Comparison of ENCODE assay signal across 33 cellular contexts in the genomic region with DNA sequence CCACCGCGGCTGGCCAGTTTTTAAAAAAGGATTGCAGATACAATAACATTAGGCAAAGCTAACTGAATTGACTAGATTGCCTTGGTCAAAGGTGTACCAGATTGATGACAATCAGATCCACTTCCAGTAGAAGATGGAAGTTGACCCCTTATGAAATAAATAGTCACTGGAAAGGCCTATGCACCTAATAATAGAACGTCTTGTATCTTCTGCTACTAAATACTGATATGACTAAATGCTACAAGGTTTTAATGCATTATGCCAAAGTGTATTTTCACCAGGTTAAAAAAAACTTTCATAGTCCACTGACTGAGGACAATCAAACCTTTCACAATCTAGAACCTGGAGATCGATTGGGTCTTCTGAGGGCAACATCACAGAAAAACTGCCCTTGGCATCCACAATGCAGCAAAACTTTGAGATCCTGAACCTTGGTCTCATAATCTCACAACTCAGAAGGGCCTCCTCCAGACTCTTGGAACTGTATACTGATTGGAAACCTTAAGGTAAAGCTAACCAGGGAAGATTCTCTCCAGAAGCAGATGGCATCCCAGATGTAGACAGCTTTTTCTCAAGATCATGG.
"Had no signal": no experiment of that assay in that cellular context is flagged by ENCODE, and none has a peak within 500 bp of the region (broad histone marks: within the 10 kb centered on the region; RNA-seq: fewer than 3 reads in every experiment).

No MANE protein-coding gene starts in this region.

- H3K4me3 Mint-ChIP-seq: activated B cell treated with CpG ODN at 0.5 μM for 24 hours; activated CD4-positive, alpha-beta memory T cell treated with anti-CD3 and anti-CD28 coated beads for 36 hours; activated CD8-positive, alpha-beta memory T cell treated with anti-CD3 and anti-CD28 coated beads, Interleukin-2, amount 10 ng/mL, durations not matched to agents 7 days and 5 days; activated CD8-positive, alpha-beta T cell treated with anti-CD3 and anti-CD28 coated beads, Interleukin-2, amount 10 ng/mL, durations not matched to agents 7 days and 5 days; activated naive CD4-positive, alpha-beta T cell treated with anti-CD3 and anti-CD28 coated beads for 36 hours; activated naive CD4-positive, alpha-beta T cell treated with anti-CD3 and anti-CD28 coated beads, Interleukin-2, amount 50 U/mL, for 24 hours; activated naive CD8-positive, alpha-beta T cell treated with anti-CD3 and anti-CD28 coated beads for 36 hours; activated naive CD8-positive, alpha-beta T cell treated with anti-CD3 and anti-CD28 coated beads, Interleukin-2, amount 50 U/mL, for 24 hours; activated T-helper 1 cell treated with anti-CD3 and anti-CD28 coated beads, Interleukin-12 subunit alpha, Interleukin-12 subunit beta, Interleukin-2, Interleukin-4 antibody, amounts not matched to agents 30 ng/mL and 10 ng/mL and 1 ng/mL, durations not matched to agents 14 hours and 24 hours and 36 hours; T-helper 1 cell treated with Interleukin-12 subunit alpha and Interleukin-12 subunit beta and Interleukin-4 antibody, amounts not matched to agents 30 μg/mL and 1 μg/mL, for 36 hours had no signal

- H3K9me3 ChIP-seq: adrenal gland, body of pancreas, esophagus squamous epithelium, gastroesophageal sphincter, heart right ventricle had no signal

- FAIRE-seq: colon, endometrium, endothelial cell of umbilical vein had no signal

- DNase-seq: activated B cell treated with CpG ODN at 0.5 μM for 24 hours; activated CD4-positive, alpha-beta memory T cell treated with anti-CD3 and anti-CD28 coated beads for 36 hours; activated CD4-positive, alpha-beta T cell treated with anti-CD3 and anti-CD28 coated beads for 48 hours; activated CD8-positive, alpha-beta memory T cell treated with anti-CD3 and anti-CD28 coated beads, Interleukin-2, amount 10 ng/mL, durations not matched to agents 7 days and 5 days; activated CD8-positive, alpha-beta memory T cell treated with anti-CD3 and anti-CD28 coated beads, Interleukin-2, amount 50 U/mL, for 4 hours; activated CD8-positive, alpha-beta T cell treated with anti-CD3 and anti-CD28 coated beads, Interleukin-2, amount 10 ng/mL, durations not matched to agents 7 days and 5 days; activated effector memory CD4-positive, alpha-beta T cell treated with anti-CD3 and anti-CD28 coated beads, Interleukin-2, amount 50 U/mL, for 16 hours; activated naive CD4-positive, alpha-beta T cell treated with anti-CD3 and anti-CD28 coated beads for 36 hours; activated naive CD8-positive, alpha-beta T cell treated with anti-CD3 and anti-CD28 coated beads for 36 hours; activated naive CD8-positive, alpha-beta T cell treated with anti-CD3 and anti-CD28 coated beads, Interleukin-2, amount 50 U/mL, for 24 hours; activated T-cell treated with anti-CD3 and anti-CD28 coated beads, Interleukin-2, amount 50 U/mL, for 1 hour; activated T-cell treated with anti-CD3 and anti-CD28 coated beads, Interleukin-2, amount 50 U/mL, for 48 hours; adrenal gland; amygdala; aorta; body of pancreas; caudate nucleus; effector CD8-positive, alpha-beta T cell; esophagus squamous epithelium; foreskin melanocyte; heart right ventricle; T-helper 9 cell; WERI-Rb-1 had no signal

- H3K27ac ChIP-seq: adrenal gland, body of pancreas, epithelial cell of prostate, esophagus squamous epithelium, gastroesophageal sphincter, heart right ventricle, WERI-Rb-1 had no signal

- H3K4me3 ChIP-seq: adrenal gland, body of pancreas, esophagus squamous epithelium, gastroesophageal sphincter, heart right ventricle had no signal

- ATAC-seq: activated CD4-positive, CD25-positive, alpha-beta regulatory T cell treated with anti-CD3 and anti-CD28 coated beads, Interleukin-2, amount 50 U/mL, for 24 hours; activated CD8-positive, alpha-beta memory T cell treated with anti-CD3 and anti-CD28 coated beads, Interleukin-2, amount 10 ng/mL, durations not matched to agents 7 days and 5 days; activated CD8-positive, alpha-beta T cell treated with anti-CD3 and anti-CD28 coated beads, Interleukin-2, amount 10 ng/mL, durations not matched to agents 7 days and 5 days; activated naive CD8-positive, alpha-beta T cell treated with anti-CD3 and anti-CD28 coated beads, Interleukin-2, amount 50 U/mL, for 24 hours; body of pancreas; gastroesophageal sphincter; heart right ventricle had no signal

- H3K4me1 ChIP-seq: adrenal gland, body of pancreas, esophagus squamous epithelium, gastroesophageal sphincter had no signal

- H3K36me3 Mint-ChIP-seq: activated CD4-positive, alpha-beta memory T cell treated with anti-CD3 and anti-CD28 coated beads for 36 hours; activated CD8-positive, alpha-beta memory T cell treated with anti-CD3 and anti-CD28 coated beads, Interleukin-2, amount 10 ng/mL, durations not matched to agents 7 days and 5 days; activated naive CD4-positive, alpha-beta T cell treated with anti-CD3 and anti-CD28 coated beads, Interleukin-2, amount 50 U/mL, for 24 hours; activated naive CD8-positive, alpha-beta T cell treated with anti-CD3 and anti-CD28 coated beads for 36 hours had no signal

- H3K27me3 ChIP-seq: adrenal gland, body of pancreas, esophagus squamous epithelium, heart right ventricle had no signal

- H3K9me3 Mint-ChIP-seq: activated B cell treated with CpG ODN at 0.5 μM for 24 hours; activated CD4-positive, alpha-beta memory T cell treated with anti-CD3 and anti-CD28 coated beads for 36 hours; activated naive CD4-positive, alpha-beta T cell treated with anti-CD3 and anti-CD28 coated beads for 36 hours; activated naive CD4-positive, alpha-beta T cell treated with anti-CD3 and anti-CD28 coated beads, Interleukin-2, amount 50 U/mL, for 24 hours; activated naive CD8-positive, alpha-beta T cell treated with anti-CD3 and anti-CD28 coated beads for 36 hours; activated naive CD8-positive, alpha-beta T cell treated with anti-CD3 and anti-CD28 coated beads, Interleukin-2, amount 50 U/mL, for 24 hours; activated T-helper 1 cell treated with anti-CD3 and anti-CD28 coated beads, Interleukin-12 subunit alpha, Interleukin-12 subunit beta, Interleukin-2, Interleukin-4 antibody, amounts not matched to agents 30 ng/mL and 10 ng/mL and 1 ng/mL, durations not matched to agents 14 hours and 24 hours and 36 hours; activated T-helper 2 cell treated with anti-CD3 and anti-CD28 coated beads, Interferon-gamma antibody, Interleukin-2, Interleukin-4, amounts not matched to agents 10 μg/mL and 5 μg/mL and 100 μg/mL, durations not matched to agents 14 hours and 24 hours and 36 hours; T-helper 1 cell treated with Interleukin-12 subunit alpha and Interleukin-12 subunit beta and Interleukin-4 antibody, amounts not matched to agents 30 μg/mL and 1 μg/mL, for 36 hours had no signal

- H3K27ac Mint-ChIP-seq: activated B cell treated with CpG ODN at 0.5 μM for 24 hours; activated CD4-positive, alpha-beta memory T cell treated with anti-CD3 and anti-CD28 coated beads for 36 hours; activated CD8-positive, alpha-beta memory T cell treated with anti-CD3 and anti-CD28 coated beads, Interleukin-2, amount 10 ng/mL, durations not matched to agents 7 days and 5 days; activated CD8-positive, alpha-beta T cell treated with anti-CD3 and anti-CD28 coated beads, Interleukin-2, amount 10 ng/mL, durations not matched to agents 7 days and 5 days; activated naive CD4-positive, alpha-beta T cell treated with anti-CD3 and anti-CD28 coated beads for 36 hours; activated naive CD4-positive, alpha-beta T cell treated with anti-CD3 and anti-CD28 coated beads, Interleukin-2, amount 50 U/mL, for 24 hours; activated naive CD8-positive, alpha-beta T cell treated with anti-CD3 and anti-CD28 coated beads for 36 hours; activated naive CD8-positive, alpha-beta T cell treated with anti-CD3 and anti-CD28 coated beads, Interleukin-2, amount 50 U/mL, for 24 hours; activated T-helper 1 cell treated with anti-CD3 and anti-CD28 coated beads, Interleukin-12 subunit alpha, Interleukin-12 subunit beta, Interleukin-2, Interleukin-4 antibody, amounts not matched to agents 30 ng/mL and 10 ng/mL and 1 ng/mL, durations not matched to agents 14 hours and 24 hours and 36 hours; activated T-helper 2 cell treated with anti-CD3 and anti-CD28 coated beads, Interferon-gamma antibody, Interleukin-2, Interleukin-4, amounts not matched to agents 10 μg/mL and 5 μg/mL and 100 μg/mL, durations not matched to agents 14 hours and 24 hours and 36 hours; T-helper 1 cell treated with Interleukin-12 subunit alpha and Interleukin-12 subunit beta and Interleukin-4 antibody, amounts not matched to agents 30 μg/mL and 1 μg/mL, for 36 hours had no signal

- H3K4me1 Mint-ChIP-seq: activated CD8-positive, alpha-beta memory T cell treated with anti-CD3 and anti-CD28 coated beads, Interleukin-2, amount 10 ng/mL, durations not matched to agents 7 days and 5 days; activated naive CD4-positive, alpha-beta T cell treated with anti-CD3 and anti-CD28 coated beads, Interleukin-2, amount 50 U/mL, for 24 hours; activated naive CD8-positive, alpha-beta T cell treated with anti-CD3 and anti-CD28 coated beads for 36 hours; activated naive CD8-positive, alpha-beta T cell treated with anti-CD3 and anti-CD28 coated beads, Interleukin-2, amount 50 U/mL, for 24 hours had no signal

- H3K36me3 ChIP-seq: adrenal gland, esophagus squamous epithelium, gastroesophageal sphincter, heart right ventricle, WERI-Rb-1 had no signal

- H3K27me3 Mint-ChIP-seq: activated B cell treated with CpG ODN at 0.5 μM for 24 hours; activated CD4-positive, alpha-beta memory T cell treated with anti-CD3 and anti-CD28 coated beads for 36 hours; activated CD8-positive, alpha-beta memory T cell treated with anti-CD3 and anti-CD28 coated beads, Interleukin-2, amount 10 ng/mL, durations not matched to agents 7 days and 5 days; activated naive CD4-positive, alpha-beta T cell treated with anti-CD3 and anti-CD28 coated beads, Interleukin-2, amount 50 U/mL, for 24 hours; activated naive CD8-positive, alpha-beta T cell treated with anti-CD3 and anti-CD28 coated beads for 36 hours; activated naive CD8-positive, alpha-beta T cell treated with anti-CD3 and anti-CD28 coated beads, Interleukin-2, amount 50 U/mL, for 24 hours had no signal
